20 cellular contexts compared by ENCODE assay signal in genomic region chr6:14707971-14708465, GRCh38.
DNase-seq lines count a peak whose midpoint lies in the region; ATAC-seq and TF ChIP-seq lines count a peak whose summit lies in the region.
"Had no signal": no experiment of that assay in that cellular context is flagged by ENCODE, and none has a peak within 500 bp of the region (broad histone marks: within the 10 kb centered on the region; RNA-seq: fewer than 3 reads in every experiment).

No MANE protein-coding gene starts in this region.

- H3K4me3 ChIP-seq in Loucy (ENCODE audit: low read length, poor library complexity, severe bottlenecking) (no peak overlapping the region), skeletal muscle satellite cell (ENCODE audit: low read length) (no peak overlapping the region)
- H3K4me3 ChIP-seq: HAP-1, tibial artery had no signal

- no peak overlapping the region for H2AFZ ChIP-seq in Loucy (ENCODE audit: low read length)

- H3K27me3 ChIP-seq in Loucy (ENCODE audit: insufficient read depth, low read length, poor library complexity, severe bottlenecking) = no peaks in the 10 kb centered on the region
- H3K27me3 ChIP-seq in skeletal muscle satellite cell (ENCODE audit: control insufficient read depth, insufficient read depth, low read length) = no peaks in the 10 kb centered on the region
- H3K27me3 ChIP-seq: foreskin keratinocyte, tibial artery had no signal

- H3K27me3 Mint-ChIP-seq in activated naive CD4-positive, alpha-beta T cell treated with anti-CD3 and anti-CD28 coated beads for 36 hours (ENCODE audit: low read depth) = no peaks in the 10 kb centered on the region
- H3K27me3 Mint-ChIP-seq: activated naive CD8-positive, alpha-beta T cell had no signal

- peaks cover 14 to 35% of the 10 kb centered on the region in 2 donors for H3K36me3 Mint-ChIP-seq in activated naive CD4-positive, alpha-beta T cell treated with anti-CD3 and anti-CD28 coated beads, Interleukin-2, amount 50 U/mL, for 72 hours
- no peaks in the 10 kb centered on the region for H3K36me3 Mint-ChIP-seq in activated naive CD4-positive, alpha-beta T cell treated with anti-CD3 and anti-CD28 coated beads for 36 hours (ENCODE audit: low read depth)
- H3K36me3 Mint-ChIP-seq: activated naive CD8-positive, alpha-beta T cell had no signal

- H3K79me2 ChIP-seq in Loucy (ENCODE audit: insufficient read depth, low read length) = no peaks in the 10 kb centered on the region

- H3K4me1 ChIP-seq in Loucy (ENCODE audit: insufficient read depth, low read length, poor library complexity, severe bottlenecking) (peaks cover 82% of the 10 kb centered on the region), skeletal muscle satellite cell (ENCODE audit: control insufficient read depth, insufficient read depth, low read length) (peaks cover 83% of the 10 kb centered on the region)
- H3K4me1 ChIP-seq: HAP-1 had no signal

- H3K9me3 ChIP-seq in Loucy (ENCODE audit: insufficient read depth, low read depth, low read length) = no peaks in the 10 kb centered on the region
- H3K9me3 ChIP-seq in skeletal muscle satellite cell (replicated peaks; ENCODE audit: low read length) = no peaks in the 10 kb centered on the region
- H3K9me3 ChIP-seq: HAP-1, tibial artery had no signal

- CTCF ChIA-PET in activated naive CD4-positive, alpha-beta T cell treated with anti-CD3 and anti-CD28 coated beads for 36 hours (lab: Charles Lee) = no interaction called here

- H3K4me2 ChIP-seq in Loucy (ENCODE audit: low read depth, low read length, poor library complexity, severe bottlenecking) (no peak overlapping the region), skeletal muscle satellite cell (ENCODE audit: low read length) (no peak overlapping the region)

- H3K27ac Mint-ChIP-seq in activated naive CD4-positive, alpha-beta T cell treated with anti-CD3 and anti-CD28 coated beads, Interleukin-2, amount 50 U/mL, for 72 hours = peak overlapping the region; percentile 47 to 80
- no peak overlapping the region for H3K27ac Mint-ChIP-seq in activated naive CD4-positive, alpha-beta T cell treated with anti-CD3 and anti-CD28 coated beads for 36 hours

- no peaks in the 10 kb centered on the region for H4K20me1 ChIP-seq in Loucy (ENCODE audit: insufficient read depth, low read length, poor library complexity, severe bottlenecking)

- DNase-seq in activated naive CD4-positive, alpha-beta T cell treated with anti-CD3 and anti-CD28 coated beads, Interleukin-2, amount 50 U/mL, for 72 hours (ENCODE audit: low spot score in 2 of 2) = no peak
- DNase-seq in activated naive CD4-positive, alpha-beta T cell treated with anti-CD3 and anti-CD28 coated beads for 36 hours = no peak
- DNase-seq in cerebellar nuclear complex (lab: John Stamatoyannopoulos, UW) (peak; percentile 35 to 80), T-helper 1 cell (no peak), foreskin melanocyte (no peak)
- DNase-seq: foreskin keratinocyte, left colon, mesendoderm, NCI-H1092, NCI-H2029, NCI-H226, NCI-H774, nucleus accumbens, tibial artery, WERI-Rb-1 had no signal

- H3K36me3 ChIP-seq in Loucy (ENCODE audit: insufficient read depth, low read length) = no peaks in the 10 kb centered on the region
- no peaks in the 10 kb centered on the region for H3K36me3 ChIP-seq in skeletal muscle satellite cell (ENCODE audit: insufficient read depth, low read length)
- H3K36me3 ChIP-seq: HAP-1, tibial artery, WERI-Rb-1 had no signal

- peaks cover 33% of the 10 kb centered on the region for H3K4me1 Mint-ChIP-seq in activated naive CD4-positive, alpha-beta T cell treated with anti-CD3 and anti-CD28 coated beads for 36 hours (ENCODE audit: low read depth)

- TF ChIP-seq CTCF in Loucy (conservative IDR thresholded peaks at IDR 0.05; ENCODE audit: low read length) = no peak

- no peak for ATAC-seq in activated naive CD4-positive, alpha-beta T cell treated with anti-CD3 and anti-CD28 coated beads, Interleukin-2, amount 50 U/mL, for 72 hours
- ATAC-seq in HG03025 (IDR thresholded peaks at IDR 0.05; ENCODE audit: low FRiP score, unreplicated experiment) = no peak
- ATAC-seq: foreskin keratinocyte, left colon had no signal

- H3K9me3 Mint-ChIP-seq in activated naive CD4-positive, alpha-beta T cell treated with anti-CD3 and anti-CD28 coated beads, Interleukin-2, amount 50 U/mL, for 72 hours = peaks cover 12 to 18% of the 10 kb centered on the region in 2 donors
- H3K9me3 Mint-ChIP-seq in activated naive CD4-positive, alpha-beta T cell treated with anti-CD3 and anti-CD28 coated beads for 36 hours = no peaks in the 10 kb centered on the region

- H3K9me2 ChIP-seq in Loucy (replicated peaks; ENCODE audit: low read depth, low read length) = no peaks in the 10 kb centered on the region

- H3F3A ChIP-seq in Loucy (ENCODE audit: low read depth) = no peaks in the 10 kb centered on the region

- H3K9ac ChIP-seq in Loucy (ENCODE audit: low read depth, low read length, poor library complexity, severe bottlenecking) = peak overlapping the region; percentile 13
- H3K9ac ChIP-seq in skeletal muscle satellite cell (ENCODE audit: low read depth, low read length) = peak overlapping the region; percentile 74

- H3K4me3 Mint-ChIP-seq in activated naive CD4-positive, alpha-beta T cell treated with anti-CD3 and anti-CD28 coated beads for 36 hours = no peak overlapping the region
- H3K4me3 Mint-ChIP-seq: activated naive CD8-positive, alpha-beta T cell had no signal

- intact Hi-C loops in activated naive CD4-positive, alpha-beta T cell treated with anti-CD3 and anti-CD28 coated beads for 36 hours (cut with micrococcal nuclease) = no loop called here

Comparison
In these comparisons a context has a peak if more than half of its experiments do, and no peak if none do; other contexts are left out.
1. DNase-seq: peak in cerebellar nuclear complex (2 of 2); none in activated naive CD4-positive, alpha-beta T cell treated with anti-CD3 and anti-CD28 coated beads, Interleukin-2, amount 50 U/mL, for 72 hours (0 of 2), activated naive CD4-positive, alpha-beta T cell treated with anti-CD3 and anti-CD28 coated beads for 36 hours (single experiment), T-helper 1 cell (0 of 5) and foreskin melanocyte (single experiment).